8 cellular contexts compared by ENCODE assay signal in genomic region chr10:103888113-103888841, GRCh38. TPM values are rescaled to one million over a fixed set of nuclear protein-coding genes. Genes with fewer than 3 reads are reported as not detected.
DNase-seq lines count a peak whose midpoint lies in the region; ATAC-seq and TF ChIP-seq lines count a peak whose summit lies in the region.

No MANE protein-coding gene starts in this region.

- no peaks in the 10 kb centered on the region for H3K27me3 Mint-ChIP-seq in activated T-cell treated with anti-CD3 and anti-CD28 coated beads, Interleukin-2, amount 50 U/mL, for 24 hours
- H3K27me3 Mint-ChIP-seq in activated naive CD8-positive, alpha-beta T cell: no peaks in the 10 kb centered on the region

- DNase-seq in activated T-cell treated with anti-CD3 and anti-CD28 coated beads, Interleukin-2, amount 50 U/mL, for 24 hours: no peak
- DNase-seq in activated T-cell treated with anti-CD3 and anti-CD28 coated beads for 4 hours (no peak), NCI-H2227 treated with DMSO at 0.1 percent for 48 hours (lab: John Stamatoyannopoulos, UW) (peak; percentile 35), Right ventricle myocardium inferior (ENCODE audit: missing footprints) (no peak), H7 (no peak)

- ATAC-seq in HG02588 (IDR thresholded peaks at IDR 0.05; ENCODE audit: unreplicated experiment) (peak; percentile 65), Right ventricle myocardium inferior (peak; percentile 52)

- peaks cover 80% of the 10 kb centered on the region for H3K36me3 Mint-ChIP-seq in activated T-cell treated with anti-CD3 and anti-CD28 coated beads, Interleukin-2, amount 50 U/mL, for 24 hours (ENCODE audit: low read depth)
- peaks cover 8% of the 10 kb centered on the region for H3K36me3 Mint-ChIP-seq in activated naive CD8-positive, alpha-beta T cell

- H3K79me2 ChIP-seq in parathyroid adenoma: no peaks in the 10 kb centered on the region

- H3K27ac Mint-ChIP-seq in activated T-cell treated with anti-CD3 and anti-CD28 coated beads, Interleukin-2, amount 50 U/mL, for 24 hours: peak overlapping the region; percentile 92
- H3K27ac Mint-ChIP-seq in activated naive CD8-positive, alpha-beta T cell: peak overlapping the region; percentile 81

- no peak overlapping the region for H3K27ac ChIP-seq in parathyroid adenoma

- TF ChIP-seq CTCF in parathyroid adenoma (IDR thresholded peaks at IDR 0.05): peak; percentile 90

- no peak overlapping the region for H3K4me3 Mint-ChIP-seq in activated T-cell treated with anti-CD3 and anti-CD28 coated beads, Interleukin-2, amount 50 U/mL, for 24 hours
- no peak overlapping the region for H3K4me3 Mint-ChIP-seq in activated naive CD8-positive, alpha-beta T cell

- H2AFZ ChIP-seq in parathyroid adenoma: no peak overlapping the region

- peaks cover 4% of the 10 kb centered on the region for H3K4me1 ChIP-seq in parathyroid adenoma

- H3K4me1 Mint-ChIP-seq in activated T-cell treated with anti-CD3 and anti-CD28 coated beads, Interleukin-2, amount 50 U/mL, for 24 hours (ENCODE audit: low read depth): peaks cover 42% of the 10 kb centered on the region
- H3K4me1 Mint-ChIP-seq in activated naive CD8-positive, alpha-beta T cell (ENCODE audit: low read depth): peaks cover 23% of the 10 kb centered on the region

- intact Hi-C loops in Right ventricle myocardium inferior (cut with DNase I): loop anchor here (2.0 to 5.0 kb wide), 5 partner anchors 79 to 321 kb away; partner anchors contain the start of gene SLK

- no peak overlapping the region for H3K4me3 ChIP-seq in parathyroid adenoma (ENCODE audit: low read depth, low read length)
- H3K4me3 ChIP-seq in H7 (ENCODE audit: insufficient read depth, low read depth, low read length): no peak overlapping the region

- H3K9me3 ChIP-seq in parathyroid adenoma (ENCODE audit: control insufficient read depth, low read length): no peaks in the 10 kb centered on the region

- H3K36me3 ChIP-seq in parathyroid adenoma (ENCODE audit: control insufficient read depth, insufficient read depth, low read length): no peaks in the 10 kb centered on the region
- no peaks in the 10 kb centered on the region; the same call in none of the 2 replicates for H3K36me3 ChIP-seq in H7 (replicated peaks; ENCODE audit: control insufficient read depth, insufficient read depth, low read length)

- no peak overlapping the region for H3K4me2 ChIP-seq in parathyroid adenoma (ENCODE audit: low read length)

- H3K9me3 Mint-ChIP-seq in activated T-cell treated with anti-CD3 and anti-CD28 coated beads, Interleukin-2, amount 50 U/mL, for 24 hours: no peaks in the 10 kb centered on the region
- no peaks in the 10 kb centered on the region for H3K9me3 Mint-ChIP-seq in activated naive CD8-positive, alpha-beta T cell (ENCODE audit: low read depth)

- H3K27me3 ChIP-seq in parathyroid adenoma (ENCODE audit: control insufficient read depth, insufficient read depth, low read length) (no peaks in the 10 kb centered on the region), H7 (ENCODE audit: control insufficient read depth, insufficient read depth, low read length) (no peaks in the 10 kb centered on the region)

- H3K9ac ChIP-seq in parathyroid adenoma: no peak overlapping the region

RNA-seq across cellular contexts. Expression of gene STN1, which starts 29.7 kb away (rescaled TPM):
- 30.1 TPM for total RNA-seq in Right ventricle myocardium inferior
- total RNA-seq in H7 (2014; rRNA removed; shearing (Covaris generic)): 24.0 and 42.9 TPM in 2 replicates

RNA-seq across cellular contexts. Expression of gene SH3PXD2A, which starts 32.9 kb away (rescaled TPM):
- total RNA-seq in Right ventricle myocardium inferior: 28.7 TPM
- 6.8 and 8.1 TPM in 2 replicates for total RNA-seq in H7 (2014; rRNA removed; shearing (Covaris generic))
